In genomic region chr2:152350155-152350679, GRCh38 we compare ENCODE assay signal across 23 cellular contexts. TPM values are rescaled to one million over a fixed set of nuclear protein-coding genes. Genes with fewer than 3 reads are reported as not detected.
DNase-seq lines count a peak whose midpoint lies in the region; FAIRE-seq and TF ChIP-seq lines count a peak whose summit lies in the region.
"Had no signal": no experiment of that assay in that cellular context is flagged by ENCODE, and none has a peak within 500 bp of the region (broad histone marks: within the 10 kb centered on the region; RNA-seq: fewer than 3 reads in every experiment).

No MANE protein-coding gene starts in this region.

- CTCF ChIA-PET in Calu3 (lab: Charles Lee) = interaction anchor here (0.6 kb wide), 1 partner anchor 274 kb away, joined by 4 read pairs; no protein-coding TSS in a partner anchor

- H3K36me3 ChIP-seq in bronchial epithelial cell (ENCODE audit: control insufficient read depth, insufficient read depth, low read length) = no peaks in the 10 kb centered on the region
- H3K36me3 ChIP-seq: SJSA1 had no signal

- H3K27ac ChIP-seq in layer of hippocampus (ENCODE audit: low read depth, low read length) = peak overlapping the region; percentile 56
- H3K27ac ChIP-seq: KMS-11, SJSA1 had no signal

- H3K27me3 Mint-ChIP-seq in Calu3 (ENCODE audit: unreplicated experiment) = no peaks in the 10 kb centered on the region
- no peaks in the 10 kb centered on the region for H3K27me3 Mint-ChIP-seq in progenitor cell of endocrine pancreas
- no peaks in the 10 kb centered on the region for H3K27me3 Mint-ChIP-seq in activated T-cell treated with anti-CD3 and anti-CD28 coated beads, Interleukin-2, amount 50 U/mL, for 24 hours
- H3K27me3 Mint-ChIP-seq: B cell had no signal

- H3K9me3 Mint-ChIP-seq in Calu3 (ENCODE audit: low read depth, unreplicated experiment) (no peaks in the 10 kb centered on the region), progenitor cell of endocrine pancreas (ENCODE audit: low read depth) (no peaks in the 10 kb centered on the region)
- H3K9me3 Mint-ChIP-seq in activated T-cell treated with anti-CD3 and anti-CD28 coated beads, Interleukin-2, amount 50 U/mL, for 24 hours = no peaks in the 10 kb centered on the region

- H3K4me3 Mint-ChIP-seq in Calu3 (ENCODE audit: low read depth, unreplicated experiment) = no peak overlapping the region
- no peak overlapping the region for H3K4me3 Mint-ChIP-seq in progenitor cell of endocrine pancreas (ENCODE audit: low read depth)
- H3K4me3 Mint-ChIP-seq in activated T-cell treated with anti-CD3 and anti-CD28 coated beads, Interleukin-2, amount 50 U/mL, for 24 hours = no peak overlapping the region
- H3K4me3 Mint-ChIP-seq: B cell, CD14-positive monocyte, H9 had no signal

- TF ChIP-seq CTCF in Calu3 (IDR thresholded peaks at IDR 0.05; ENCODE audit: unreplicated experiment) = no peak
- TF ChIP-seq CTCF in bronchial epithelial cell (IDR thresholded peaks at IDR 0.05; ENCODE audit: insufficient read depth, low read length, severe bottlenecking) = no peak
- no peak for TF ChIP-seq CTCF in progenitor cell of endocrine pancreas (IDR thresholded peaks at IDR 0.05; ENCODE audit: unreplicated experiment)

- no peaks in the 10 kb centered on the region for H3K27me3 ChIP-seq in bronchial epithelial cell (ENCODE audit: control insufficient read depth, insufficient read depth, low read length)
- H3K27me3 ChIP-seq in layer of hippocampus (ENCODE audit: control insufficient read depth, insufficient read depth, low read length) = no peaks in the 10 kb centered on the region
- H3K27me3 ChIP-seq: SJSA1 had no signal

- H3K36me3 Mint-ChIP-seq in Calu3 (ENCODE audit: insufficient read depth, unreplicated experiment) = peaks cover 4% of the 10 kb centered on the region
- H3K36me3 Mint-ChIP-seq in progenitor cell of endocrine pancreas (ENCODE audit: insufficient read depth) = peaks cover 17% of the 10 kb centered on the region
- no peaks in the 10 kb centered on the region for H3K36me3 Mint-ChIP-seq in activated T-cell treated with anti-CD3 and anti-CD28 coated beads, Interleukin-2, amount 50 U/mL, for 24 hours (ENCODE audit: low read depth)
- H3K36me3 Mint-ChIP-seq: CD14-positive monocyte had no signal

- H3K4me1 Mint-ChIP-seq in Calu3 (ENCODE audit: low read depth, unreplicated experiment) (peaks cover 44% of the 10 kb centered on the region), progenitor cell of endocrine pancreas (ENCODE audit: low read depth) (peaks cover 40% of the 10 kb centered on the region)
- no peaks in the 10 kb centered on the region for H3K4me1 Mint-ChIP-seq in activated T-cell treated with anti-CD3 and anti-CD28 coated beads, Interleukin-2, amount 50 U/mL, for 24 hours (ENCODE audit: low read depth)
- H3K4me1 Mint-ChIP-seq: B cell, CD14-positive monocyte had no signal

- DNase-seq in Calu3 (no peak), bronchial epithelial cell (ENCODE audit: low read depth) (no peak), progenitor cell of endocrine pancreas (ENCODE audit: low spot score, unreplicated experiment) (no peak), cerebellar nuclear complex (lab: John Stamatoyannopoulos, UW) (no peak), NCI-H226 (no peak)
- no peak for DNase-seq in activated T-cell treated with anti-CD3 and anti-CD28 coated beads, Interleukin-2, amount 50 U/mL, for 24 hours
- DNase-seq: DMS 273 treated with DMSO at 0.1 percent for 48 hours, DMS79 treated with DMSO at 0.1 percent for 48 hours, H9, IMR-90, NCI-H1105, NCI-H146, NCI-H2029 treated with DMSO at 0.1 percent for 48 hours, NCI-H2171, NCI-H526, OCI-M1 had no signal

- H3K4me3 ChIP-seq in bronchial epithelial cell (ENCODE audit: low read depth, low read length) = no peak overlapping the region
- H3K4me3 ChIP-seq: SJSA1 had no signal

- no TSS peak for BruUV-seq in Calu3 (replicated peaks; lab: Mats Ljungman, UMichigan)

- H3K27ac Mint-ChIP-seq in Calu3 (ENCODE audit: unreplicated experiment) = peak overlapping the region; percentile 33
- peak overlapping the region; percentile 82 for H3K27ac Mint-ChIP-seq in progenitor cell of endocrine pancreas
- H3K27ac Mint-ChIP-seq in activated T-cell treated with anti-CD3 and anti-CD28 coated beads, Interleukin-2, amount 50 U/mL, for 24 hours = no peak overlapping the region
- H3K27ac Mint-ChIP-seq: B cell, H9 had no signal

- intact Hi-C loops in Calu3 (cut with micrococcal nuclease; ENCODE audit: unreplicated experiment) = no loop called here

- FAIRE-seq in bronchial epithelial cell (lab: Jason Lieb, UNC) = peak; percentile 18
- FAIRE-seq: A204.1, RCC 7860 had no signal

RNA-seq across cellular contexts. Expression of gene FMNL2, which starts 15.2 kb away (rescaled TPM):
- total RNA-seq in Calu3 (2022) = 42.9 and 46.5 TPM in 2 replicates
- 15.1 and 24.7 TPM in 2 replicates for total RNA-seq in bronchial epithelial cell
- 99.5 and 108 TPM in 2 replicates for total RNA-seq in progenitor cell of endocrine pancreas
